22 cellular contexts compared by ENCODE assay signal in the genomic region with DNA sequence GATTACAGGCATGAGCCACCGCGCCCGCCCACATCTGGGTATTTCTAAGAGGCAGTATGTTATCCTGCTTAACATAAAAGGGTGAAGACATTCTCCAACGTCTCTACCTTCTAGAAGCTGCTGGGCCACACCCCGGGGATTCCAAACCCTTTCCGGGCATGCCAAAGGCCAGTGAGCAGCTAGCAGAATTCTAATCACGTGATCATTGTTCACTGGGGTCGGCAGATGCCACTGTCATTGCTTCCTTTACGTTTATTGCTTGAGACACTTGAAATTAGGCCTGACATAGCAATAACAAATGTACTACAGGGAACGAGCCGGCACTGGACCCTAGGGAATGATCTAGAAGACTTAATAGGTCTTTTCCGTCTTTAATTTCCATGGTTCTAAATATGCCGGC.
DNase-seq lines count a peak whose midpoint lies in the region; ATAC-seq, FAIRE-seq and TF ChIP-seq lines count a peak whose summit lies in the region.
"Had no signal": no experiment of that assay in that cellular context is flagged by ENCODE, and none has a peak within 500 bp of the region (broad histone marks: within the 10 kb centered on the region; RNA-seq: fewer than 3 reads in every experiment).

No MANE protein-coding gene starts in this region.

- POLR2A ChIA-PET in HepG2 (lab: Yijun Ruan, JAX) (no interaction called here), GM12878 (lab: Charles Lee) (no interaction called here)

- RAD21 ChIA-PET in GM12878 (lab: Charles Lee; ENCODE audit: unreplicated experiment), result no interaction called here

- no peak overlapping the region for H2BK5ac ChIP-seq in mesenchymal stem cell (ENCODE audit: low read depth, low read length, poor library complexity, severe bottlenecking)

- intact Hi-C loops in HepG2 (cut with micrococcal nuclease; ENCODE audit: unreplicated experiment), result no loop called here
- intact Hi-C loops in right lobe of liver (cut with DNase I), result no loop called here
- intact Hi-C loops in GM12878 (cut with micrococcal nuclease; ENCODE audit: unreplicated experiment), result no loop called here

- H4K20me1 ChIP-seq in HepG2 (ENCODE audit: insufficient read depth, low read length) (no peaks in the 10 kb centered on the region), GM12878 (ENCODE audit: control insufficient read depth, insufficient read depth) (no peaks in the 10 kb centered on the region)

- 56% methylated on average over 13 of the region's 13 CpGs for WGBS in HepG2 (ENCODE audit: low lambda C conversion rate)
- WGBS in right lobe of liver (ENCODE audit: insufficient coverage, low coverage, low lambda C conversion rate, missing lambda C conversion rate), result 71% methylated on average over 13 of the region's 13 CpGs
- 48% methylated on average over 13 of the region's 13 CpGs for WGBS in GM12878 (ENCODE audit: insufficient coverage, insufficient replicate concordance, low lambda C conversion rate, missing lambda C conversion rate)
- WGBS in mesenchymal stem cell, result 62% methylated on average over 13 of the region's 13 CpGs

- H3K27me3 ChIP-seq in HepG2 (ENCODE audit: control insufficient read depth in 1 of 2, insufficient read depth in 2 of 2, low read length in 2 of 2) (peaks cover 2 to 33% of the 10 kb centered on the region in 2 experiments; a peak in 4 of 5 replicates), right lobe of liver (no peaks in the 10 kb centered on the region), GM12878 (replicated peaks in 1 of 2; ENCODE audit: control insufficient read depth in 2 of 2, insufficient read depth in 2 of 2, low read length in 1 of 2) (no peaks in the 10 kb centered on the region; a peak in 1 of 4 replicates), mesenchymal stem cell (ENCODE audit: control insufficient read depth in 1 of 2, insufficient read depth in 1 of 2, low read length in 2 of 2) (peaks cover 0 to 36% of the 10 kb centered on the region in 2 experiments)

- no peak overlapping the region for H3K18ac ChIP-seq in mesenchymal stem cell (ENCODE audit: low read depth in 1 of 2, low read length in 2 of 2)

- TF ChIP-seq RAD21 in HepG2 (CRISPR knock-in tag; IDR thresholded peaks at IDR 0.05) (no peak), GM12878 (IDR thresholded peaks at IDR 0.05; ENCODE audit: insufficient read depth, low read depth, low read length) (no peak)

- H3K27ac ChIP-seq in HepG2 (ENCODE audit: extremely low read length, insufficient read depth, low read length) (no peak overlapping the region), right lobe of liver (no peak overlapping the region), GM12878 (ENCODE audit: control insufficient read depth, insufficient read depth) (no peak overlapping the region), mesenchymal stem cell (ENCODE audit: low read length, poor library complexity, severe bottlenecking) (no peak overlapping the region)

- TF ChIP-seq POLR2A in HepG2 (IDR thresholded peaks at IDR 0.05; ENCODE audit: insufficient read depth in 1 of 2, low read depth in 2 of 2, low read length in 2 of 2) (no peak), right lobe of liver (IDR thresholded peaks at IDR 0.05) (no peak), GM12878 (IDR thresholded peaks at IDR 0.05; ENCODE audit: low read depth, low read length) (no peak)

- H3K36me3 ChIP-seq in HepG2 (replicated peaks in 1 of 2; ENCODE audit: control insufficient read depth in 1 of 2, insufficient read depth in 2 of 2, low read length in 2 of 2), result no peaks in the 10 kb centered on the region
- H3K36me3 ChIP-seq in right lobe of liver, result no peaks in the 10 kb centered on the region
- no peaks in the 10 kb centered on the region for H3K36me3 ChIP-seq in GM12878 (ENCODE audit: control insufficient read depth in 2 of 2, insufficient read depth in 2 of 2, low read length in 1 of 2)
- no peaks in the 10 kb centered on the region for H3K36me3 ChIP-seq in mesenchymal stem cell (ENCODE audit: control insufficient read depth in 1 of 2, insufficient read depth in 2 of 2, low read depth in 1 of 2, low read length in 2 of 2)
- H3K36me3 ChIP-seq: HAP-1 had no signal

- CTCF ChIA-PET in HepG2 (lab: Yijun Ruan, JAX; ENCODE audit: low intra/inter-chr PET ratio, low total read pairs), result no interaction called here
- CTCF ChIA-PET in GM12878 (lab: Yijun Ruan, JAX), result no interaction called here

- H2BK12ac ChIP-seq in mesenchymal stem cell (ENCODE audit: low read length in 2 of 2), result no peak overlapping the region

- H3K4me1 ChIP-seq in HepG2 (ENCODE audit: insufficient read depth, low read length) (peaks cover 21% of the 10 kb centered on the region), right lobe of liver (no peaks in the 10 kb centered on the region), GM12878 (ENCODE audit: control insufficient read depth, insufficient read depth, low read length) (no peaks in the 10 kb centered on the region), mesenchymal stem cell (ENCODE audit: control insufficient read depth, insufficient read depth, low read depth, low read length) (no peaks in the 10 kb centered on the region)

- H3K9me3 ChIP-seq in HepG2 (ENCODE audit: low read length) (no peaks in the 10 kb centered on the region), right lobe of liver (no peaks in the 10 kb centered on the region), GM12878 (replicated peaks; ENCODE audit: control insufficient read depth, insufficient read depth, low read length) (no peaks in the 10 kb centered on the region), mesenchymal stem cell (ENCODE audit: control insufficient read depth, low read length) (no peaks in the 10 kb centered on the region)
- H3K9me3 ChIP-seq: HAP-1 had no signal

- no peak overlapping the region for H2BK15ac ChIP-seq in mesenchymal stem cell (ENCODE audit: low read depth, poor library complexity, severe bottlenecking)

- H3K9ac ChIP-seq in HepG2 (ENCODE audit: insufficient read depth, low read depth, low read length) (no peak overlapping the region), GM12878 (ENCODE audit: control insufficient read depth, insufficient read depth, low read length) (no peak overlapping the region), mesenchymal stem cell (ENCODE audit: low read length) (no peak overlapping the region)

- no peak overlapping the region for H2BK120ac ChIP-seq in mesenchymal stem cell (ENCODE audit: low read depth, low read length)

- H3K4ac ChIP-seq in mesenchymal stem cell (ENCODE audit: low read depth in 1 of 2, low read length in 2 of 2), result no peak overlapping the region

- no peak overlapping the region for H4K91ac ChIP-seq in mesenchymal stem cell (ENCODE audit: low read length)

- in situ Hi-C loops in HepG2 (cut with HindIII; ENCODE audit: extremely low pct_ligation_motif_present, low pct_unique_long_range_greater_than_20kb), result loop anchor here (25.0 kb wide), 1 partner anchor 677 kb away; no protein-coding TSS in a partner anchor
- in situ Hi-C loops in GM12878 (cut with MboI), result no loop called here

- SMC1A ChIA-PET in GM12878 (lab: Charles Lee; ENCODE audit: uncharacterized antibody, unreplicated experiment), result no interaction called here

- H2AFZ ChIP-seq in HepG2 (ENCODE audit: low read length) (no peak overlapping the region), GM12878 (ENCODE audit: control insufficient read depth, low read depth, low read length) (no peak overlapping the region), mesenchymal stem cell (ENCODE audit: low read depth, low read length) (no peak overlapping the region)

- TF ChIP-seq EP300 in HepG2 (IDR thresholded peaks at IDR 0.05; ENCODE audit: low read depth in 2 of 2, low read length in 2 of 2), result no peak
- TF ChIP-seq EP300 in HepG2 (CRISPR knock-in tag; IDR thresholded peaks at IDR 0.05; ENCODE audit: borderline replicate concordance), result no peak
- no peak for TF ChIP-seq EP300 in GM12878 (IDR thresholded peaks at IDR 0.05; ENCODE audit: borderline replicate concordance in 1 of 2, control insufficient read depth in 1 of 2, low read depth in 2 of 2, low read length in 2 of 2)

- ATAC-seq in HepG2 (no peak), right lobe of liver (no peak), GM12878 (no peak), HG02588 (IDR thresholded peaks at IDR 0.05; ENCODE audit: unreplicated experiment) (no peak)

- TF ChIP-seq CTCF in HepG2 (CRISPR knock-in tag; IDR thresholded peaks at IDR 0.05) (no peak), right lobe of liver (IDR thresholded peaks at IDR 0.05) (no peak), GM12878 (IDR thresholded peaks at IDR 0.05 in 2 of 3, conservative IDR thresholded peaks at IDR 0.05 in 1 of 3; ENCODE audit: control insufficient read depth in 2 of 3, extremely low read depth in 1 of 3, insufficient read depth in 1 of 3, low read depth in 3 of 3, low read length in 3 of 3) (no peak)

- no peak overlapping the region for H3K14ac ChIP-seq in mesenchymal stem cell (ENCODE audit: low read length in 2 of 2)

- DNase-seq in HepG2 (ENCODE audit: low spot score), result no peak
- DNase-seq in right lobe of liver, result no peak
- DNase-seq in GM12878 (ENCODE audit: low read depth, low spot score), result no peak
- DNase-seq in mesenchymal stem cell, result no peak
- peak; percentile 56 for DNase-seq in retina
- no peak for DNase-seq in NCI-H82 treated with DMSO at 0.1 percent for 48 hours (lab: John Stamatoyannopoulos, UW; ENCODE audit: unreplicated experiment)
- DNase-seq in SIG-M5 treated with dmso at 0.1 percent for 504 hours (lab: John Stamatoyannopoulos, UW; ENCODE audit: unreplicated experiment), result no peak
- DNase-seq: 8988T; C1 segment of cervical spinal cord; Calu3; CD4-positive, alpha-beta memory T cell; COR-L47; DMS53; DMS79 treated with DMSO at 0.1 percent for 48 hours; GF-D8; GOT3; HFFc6 had no signal

- BruUV-seq in HepG2 (replicated peaks; lab: Mats Ljungman, UMichigan), result no TSS peak
- no TSS peak for BruUV-seq in GM12878 (replicated peaks; lab: Mats Ljungman, UMichigan)

- FAIRE-seq in HepG2 (lab: Jason Lieb, UNC) (no peak), GM12878 (lab: Jason Lieb, UNC) (no peak)
- FAIRE-seq: GM12892, GM19239, H54 had no signal

- H3K4me3 ChIP-seq in HepG2 (replicated peaks in 1 of 3; ENCODE audit: insufficient read depth in 1 of 3, low read depth in 2 of 3, low read length in 3 of 3), result no peak overlapping the region
- no peak overlapping the region for H3K4me3 ChIP-seq in right lobe of liver
- no peak overlapping the region for H3K4me3 ChIP-seq in GM12878
- H3K4me3 ChIP-seq in mesenchymal stem cell (ENCODE audit: insufficient read depth in 1 of 2, low read depth in 1 of 2, low read length in 2 of 2), result no peak overlapping the region
- H3K4me3 ChIP-seq: HAP-1 had no signal

- H2AK5ac ChIP-seq in mesenchymal stem cell (ENCODE audit: low read length, severe bottlenecking), result no peak overlapping the region

- H3K79me2 ChIP-seq in HepG2 (ENCODE audit: insufficient read depth, low read length), result no peaks in the 10 kb centered on the region
- H3K79me2 ChIP-seq in GM12878 (ENCODE audit: control insufficient read depth, insufficient read depth, low read length), result no peaks in the 10 kb centered on the region

- no peak overlapping the region for H3K23ac ChIP-seq in mesenchymal stem cell (ENCODE audit: low read length in 2 of 2)

- H3K4me2 ChIP-seq in HepG2 (ENCODE audit: low read depth, low read length) (no peak overlapping the region), GM12878 (ENCODE audit: control insufficient read depth, insufficient read depth) (no peak overlapping the region), mesenchymal stem cell (ENCODE audit: low read length, poor library complexity, severe bottlenecking) (no peak overlapping the region)

- H4K8ac ChIP-seq in mesenchymal stem cell (ENCODE audit: low read length), result peak overlapping the region; percentile 21

- no peaks in the 10 kb centered on the region for H3K79me1 ChIP-seq in mesenchymal stem cell (replicated peaks; ENCODE audit: low read length, poor library complexity, severe bottlenecking)
